14 cellular contexts compared by ENCODE assay signal in genomic region chr16:24976971-24977672, GRCh38. TPM values are rescaled to one million over a fixed set of nuclear protein-coding genes. Genes with fewer than 3 reads are reported as not detected.
DNase-seq lines count a peak whose midpoint lies in the region; ATAC-seq and TF ChIP-seq lines count a peak whose summit lies in the region.
"Had no signal": no experiment of that assay in that cellular context is flagged by ENCODE, and none has a peak within 500 bp of the region (broad histone marks: within the 10 kb centered on the region; RNA-seq: fewer than 3 reads in every experiment).

No MANE protein-coding gene starts in this region.

- no peaks in the 10 kb centered on the region for H3K9me3 Mint-ChIP-seq in stimulated activated naive CD8-positive, alpha-beta T cell treated with anti-CD3 and anti-CD28 coated beads, Interleukin-15, Interleukin-2, amounts not matched to agents 100 ng/mL and 50 ng/mL, for 24 hours
- peaks cover 0 to 5% of the 10 kb centered on the region in 2 donors for H3K9me3 Mint-ChIP-seq in stimulated activated naive CD8-positive, alpha-beta T cell treated with anti-CD3 and anti-CD28 coated beads, Interleukin-15, amount 100 ng/mL, for 72 hours
- H3K9me3 Mint-ChIP-seq in osteocyte (ENCODE audit: unreplicated experiment) = no peaks in the 10 kb centered on the region

- TF ChIP-seq CTCF in osteocyte (IDR thresholded peaks at IDR 0.05) = no peak
- TF ChIP-seq CTCF in GM20000 (IDR thresholded peaks at IDR 0.05; ENCODE audit: extremely low read depth, missing control alignments) = no peak

- DNase-seq in stimulated activated naive CD8-positive, alpha-beta T cell treated with anti-CD3 and anti-CD28 coated beads, Interleukin-15, amount 100 ng/mL, for 72 hours = no peak
- peak; percentile 73 for DNase-seq in cerebellar cortex (ENCODE audit: low spot score)
- DNase-seq in osteocyte (ENCODE audit: extremely low spot score, unreplicated experiment) = no peak
- no peak for DNase-seq in AG08396 (ENCODE audit: low spot score)
- DNase-seq in GM20000 (ENCODE audit: low spot score) = no peak
- no peak for DNase-seq in HEK293T (ENCODE audit: extremely low spot score)
- DNase-seq in Karpas-422 = no peak
- DNase-seq: foreskin keratinocyte; pancreas; stimulated activated CD4-positive, alpha-beta T cell treated with anti-CD3 and anti-CD28 coated beads, Interleukin-4, amount 100 ng/mL, for 4 hours; WERI-Rb-1 had no signal

- no peaks in the 10 kb centered on the region for H4K20me1 ChIP-seq in Karpas-422 (ENCODE audit: insufficient read depth, low read depth, low read length)

- H3K27me3 Mint-ChIP-seq in stimulated activated naive CD8-positive, alpha-beta T cell treated with anti-CD3 and anti-CD28 coated beads, Interleukin-15, Interleukin-2, amounts not matched to agents 100 ng/mL and 50 ng/mL, for 24 hours = no peaks in the 10 kb centered on the region
- no peaks in the 10 kb centered on the region for H3K27me3 Mint-ChIP-seq in stimulated activated naive CD8-positive, alpha-beta T cell treated with anti-CD3 and anti-CD28 coated beads, Interleukin-15, amount 100 ng/mL, for 72 hours
- H3K27me3 Mint-ChIP-seq in osteocyte (ENCODE audit: unreplicated experiment) = no peaks in the 10 kb centered on the region

- H3K9me3 ChIP-seq in Karpas-422 (ENCODE audit: low read length) = no peaks in the 10 kb centered on the region
- H3K9me3 ChIP-seq: pancreas, suprapubic skin had no signal

- no peak overlapping the region for H3K27ac ChIP-seq in Karpas-422 (ENCODE audit: low read length)
- H3K27ac ChIP-seq: foreskin keratinocyte, pancreas, suprapubic skin, WERI-Rb-1 had no signal

- H3K4me1 Mint-ChIP-seq in stimulated activated naive CD8-positive, alpha-beta T cell treated with anti-CD3 and anti-CD28 coated beads, Interleukin-15, Interleukin-2, amounts not matched to agents 100 ng/mL and 50 ng/mL, for 24 hours (ENCODE audit: low read depth) = peaks cover 87% of the 10 kb centered on the region
- H3K4me1 Mint-ChIP-seq in stimulated activated naive CD8-positive, alpha-beta T cell treated with anti-CD3 and anti-CD28 coated beads, Interleukin-15, amount 100 ng/mL, for 72 hours = peaks cover 59% of the 10 kb centered on the region
- peaks cover 60% of the 10 kb centered on the region for H3K4me1 Mint-ChIP-seq in osteocyte (ENCODE audit: unreplicated experiment)

- H3K4me2 ChIP-seq in Karpas-422 (ENCODE audit: low read depth, low read length, poor library complexity, severe bottlenecking) = no peak overlapping the region

- no peak overlapping the region for H2AFZ ChIP-seq in Karpas-422 (ENCODE audit: low read length)

- no peak for ATAC-seq in stimulated activated naive CD8-positive, alpha-beta T cell treated with anti-CD3 and anti-CD28 coated beads, Interleukin-15, amount 100 ng/mL, for 72 hours
- ATAC-seq: foreskin keratinocyte, pancreas had no signal

- no peaks in the 10 kb centered on the region for H3K27me3 ChIP-seq in Karpas-422 (ENCODE audit: low read length)
- H3K27me3 ChIP-seq: foreskin keratinocyte, pancreas, suprapubic skin had no signal

- CTCF ChIA-PET in HEK293T (lab: Yijun Ruan, JAX) = no interaction called here

- H3K4me3 ChIP-seq in Karpas-422 (ENCODE audit: low read length) = no peak overlapping the region
- H3K4me3 ChIP-seq: pancreas, suprapubic skin had no signal

- H3K4me1 ChIP-seq in Karpas-422 (ENCODE audit: low read length) = peaks cover 52% of the 10 kb centered on the region
- H3K4me1 ChIP-seq: pancreas had no signal

- H3K9ac ChIP-seq in Karpas-422 (ENCODE audit: low read length) = no peak overlapping the region

- POLR2A ChIA-PET in HEK293T (lab: Yijun Ruan, JAX) = no interaction called here

- no peaks in the 10 kb centered on the region for H3K9me2 ChIP-seq in Karpas-422 (replicated peaks; ENCODE audit: insufficient read depth, low read length)

- H3K4me3 Mint-ChIP-seq in stimulated activated naive CD8-positive, alpha-beta T cell treated with anti-CD3 and anti-CD28 coated beads, Interleukin-15, Interleukin-2, amounts not matched to agents 100 ng/mL and 50 ng/mL, for 24 hours = no peak overlapping the region
- H3K4me3 Mint-ChIP-seq in stimulated activated naive CD8-positive, alpha-beta T cell treated with anti-CD3 and anti-CD28 coated beads, Interleukin-15, amount 100 ng/mL, for 72 hours = no peak overlapping the region
- peak overlapping the region; percentile 24 for H3K4me3 Mint-ChIP-seq in osteocyte (ENCODE audit: unreplicated experiment)
- H3K4me3 Mint-ChIP-seq: activated T-helper 1 cell treated with anti-CD3 and anti-CD28 coated beads, Interleukin-12 subunit alpha, Interleukin-12 subunit beta, Interleukin-2, Interleukin-4 antibody, amounts not matched to agents 30 ng/mL and 10 ng/mL and 1 ng/mL, durations not matched to agents 14 hours and 24 hours and 36 hours had no signal

- peak overlapping the region; percentile 1 for H3K27ac Mint-ChIP-seq in stimulated activated naive CD8-positive, alpha-beta T cell treated with anti-CD3 and anti-CD28 coated beads, Interleukin-15, Interleukin-2, amounts not matched to agents 100 ng/mL and 50 ng/mL, for 24 hours
- H3K27ac Mint-ChIP-seq in stimulated activated naive CD8-positive, alpha-beta T cell treated with anti-CD3 and anti-CD28 coated beads, Interleukin-15, amount 100 ng/mL, for 72 hours = no peak overlapping the region
- H3K27ac Mint-ChIP-seq in osteocyte (ENCODE audit: unreplicated experiment) = peak overlapping the region; percentile 96
- H3K27ac Mint-ChIP-seq: activated T-helper 1 cell treated with anti-CD3 and anti-CD28 coated beads, Interleukin-12 subunit alpha, Interleukin-12 subunit beta, Interleukin-2, Interleukin-4 antibody, amounts not matched to agents 30 ng/mL and 10 ng/mL and 1 ng/mL, durations not matched to agents 14 hours and 24 hours and 36 hours had no signal

- peaks cover 61% of the 10 kb centered on the region for H3K36me3 Mint-ChIP-seq in stimulated activated naive CD8-positive, alpha-beta T cell treated with anti-CD3 and anti-CD28 coated beads, Interleukin-15, Interleukin-2, amounts not matched to agents 100 ng/mL and 50 ng/mL, for 24 hours (ENCODE audit: low read depth)
- H3K36me3 Mint-ChIP-seq in osteocyte (ENCODE audit: unreplicated experiment) = peaks cover 40% of the 10 kb centered on the region

- H3K36me3 ChIP-seq in Karpas-422 (ENCODE audit: insufficient read depth, low read length) = no peaks in the 10 kb centered on the region

- H3K79me2 ChIP-seq in Karpas-422 (ENCODE audit: low read length) = peaks cover 36% of the 10 kb centered on the region

TF ChIP-seq in HEK293T, 16 proteins besides CTCF, POLR2A, EP300 and RAD21:
- TF ChIP-seq FOXK2 (IDR thresholded peaks at IDR 0.05) = no peak
- TF ChIP-seq L3MBTL2 (conservative IDR thresholded peaks at IDR 0.05) = no peak
- TF ChIP-seq FOXM1 (IDR thresholded peaks at IDR 0.05; ENCODE audit: borderline replicate concordance) = no peak
- no peak for TF ChIP-seq NFRKB (IDR thresholded peaks at IDR 0.05)
- no peak for TF ChIP-seq SP1 (IDR thresholded peaks at IDR 0.05)

RNA-seq across cellular contexts. Expression of gene ARHGAP17, which starts 38.0 kb away (rescaled TPM):
- total RNA-seq in osteocyte = 93.4 and 97.3 TPM in 2 replicates
- 34.2 and 35.2 TPM in 2 replicates for total RNA-seq in Karpas-422 (2014; rRNA removed; shearing (Covaris generic); ENCODE audit: low replicate concordance)

Comparison
In these comparisons a context has a peak if more than half of its experiments do, and no peak if none do; other contexts are left out.
1. H3K27ac Mint-ChIP-seq: peak in stimulated activated naive CD8-positive, alpha-beta T cell treated with anti-CD3 and anti-CD28 coated beads, Interleukin-15, Interleukin-2, amounts not matched to agents 100 ng/mL and 50 ng/mL, for 24 hours (single experiment) and osteocyte (single experiment); none in stimulated activated naive CD8-positive, alpha-beta T cell treated with anti-CD3 and anti-CD28 coated beads, Interleukin-15, amount 100 ng/mL, for 72 hours (0 of 2).